In the genomic region with DNA sequence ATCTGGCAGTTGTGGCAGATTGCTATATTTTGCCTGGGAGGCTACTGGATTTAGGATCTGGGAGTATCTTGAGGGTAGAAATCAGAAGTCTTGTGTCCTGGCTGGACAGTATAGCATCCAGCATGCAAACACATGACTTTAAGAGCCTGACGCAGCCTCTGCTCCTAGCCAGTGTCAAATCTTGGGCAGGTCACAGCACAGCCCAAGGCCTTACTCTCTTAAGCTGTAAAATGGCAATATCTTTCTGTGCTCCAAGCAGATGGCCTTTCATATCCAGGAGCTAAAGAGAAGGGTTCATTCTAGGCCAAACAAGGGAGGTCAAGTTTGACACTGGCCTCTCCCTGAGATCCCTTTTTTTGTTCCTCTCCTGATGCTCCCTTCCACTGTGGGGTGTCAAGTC, we compare ENCODE assay signal across 1 cellular context.
TF ChIP-seq lines count a peak whose summit lies in the region.

No MANE protein-coding gene starts in this region.

TF ChIP-seq in HCT116, 20 proteins besides CTCF, POLR2A, EP300 and RAD21 (continued from another document):
- TF ChIP-seq CBX3 (IDR thresholded peaks at IDR 0.05; ENCODE audit: low read depth) (no peak), ZNF274 (IDR thresholded peaks at IDR 0.05; ENCODE audit: low read depth, low read length) (no peak), EGR1 (IDR thresholded peaks at IDR 0.05; ENCODE audit: low read depth) (no peak), YY1 (IDR thresholded peaks at IDR 0.05; ENCODE audit: extremely low read depth, insufficient replicate concordance, low read depth, low read length) (no peak), TCF7L2 (IDR thresholded peaks at IDR 0.05; ENCODE audit: borderline replicate concordance, extremely low read depth, insufficient read depth, insufficient read length) (no peak), CEBPB (IDR thresholded peaks at IDR 0.05; ENCODE audit: low read depth) (no peak)
